1 cellular context compared by ENCODE assay signal in genomic region chr1:206575165-206575893, GRCh38.
TF ChIP-seq lines count a peak whose summit lies in the region.

No MANE protein-coding gene starts in this region.

TF ChIP-seq in K562, 482 proteins besides CTCF, POLR2A, EP300 and RAD21 (continued from another document and continues in another):
- TF ChIP-seq MAX (CRISPR knock-in tag; IDR thresholded peaks at IDR 0.05) (peak; percentile 66), ZNF41 (CRISPR knock-in tag; conservative IDR thresholded peaks at IDR 0.05) (peak; percentile 51; the same call in 1 of the 2 replicates), TCF7L2 (IDR thresholded peaks at IDR 0.05; ENCODE audit: low read depth, low read length) (no peak), ZNF384 (IDR thresholded peaks at IDR 0.05; ENCODE audit: low read depth, low read length) (0 out of 2 replicates have a peak, but pooled peaks have one; percentile 23), DLX4 (CRISPR knock-in tag; IDR thresholded peaks at IDR 0.05) (no peak), ZNF134 (CRISPR knock-in tag; conservative IDR thresholded peaks at IDR 0.05) (no peak; the same call in 1 of the 2 replicates), ZNF277 (CRISPR knock-in tag; IDR thresholded peaks at IDR 0.05; ENCODE audit: borderline replicate concordance) (no peak), IRF1 (CRISPR knock-in tag; IDR thresholded peaks at IDR 0.05; ENCODE audit: borderline replicate concordance) (no peak), MNT (conservative IDR thresholded peaks at IDR 0.05) (peak in 1 of 2 experiments; percentile 71; a peak in 2 of 4 replicates), ATF1 (CRISPR knock-in tag; IDR thresholded peaks at IDR 0.05) (no peak), ATF1 (tag; IDR thresholded peaks at IDR 0.05) (peak; percentile 53), ELK1 (CRISPR knock-in tag; IDR thresholded peaks at IDR 0.05) (no peak), CBX1 (IDR thresholded peaks at IDR 0.05; ENCODE audit: low read depth) (no peak), PHB (CRISPR knock-in tag; IDR thresholded peaks at IDR 0.05) (no peak), ZNF695 (CRISPR knock-in tag; IDR thresholded peaks at IDR 0.05) (0 out of 2 replicates have a peak, but pooled peaks have one; percentile 34), KAT8 (IDR thresholded peaks at IDR 0.05; ENCODE audit: low read depth) (no peak), TBL1XR1 (IDR thresholded peaks at IDR 0.05; ENCODE audit: low read length in 2 of 2) (no peak; a peak in 1 of 4 replicates), ZNF316 (IDR thresholded peaks at IDR 0.05) (peak; percentile 32; the same call in 1 of the 2 replicates), MLLT1 (IDR thresholded peaks at IDR 0.05) (0 out of 4 replicates have a peak, but pooled peaks of 1 of the 2 experiments have one; percentile 41), ASH1L (IDR thresholded peaks at IDR 0.05; ENCODE audit: borderline replicate concordance, low read depth, partially characterized antibody) (peak; percentile 48), ZNF165 (CRISPR knock-in tag; IDR thresholded peaks at IDR 0.05; ENCODE audit: borderline replicate concordance) (0 out of 2 replicates have a peak, but pooled peaks have one; percentile 46), BRD9 (IDR thresholded peaks at IDR 0.05; ENCODE audit: low read depth, partially characterized antibody) (peak; percentile 72), FOXA1 (IDR thresholded peaks at IDR 0.05; ENCODE audit: borderline replicate concordance) (no peak), ZNF280A (IDR thresholded peaks at IDR 0.05; ENCODE audit: low read depth, partially characterized antibody) (no peak), TAF1 (IDR thresholded peaks at IDR 0.05; ENCODE audit: control insufficient read depth, extremely low read depth, insufficient read depth, low read length, severe bottlenecking) (no peak), ZBED1 (IDR thresholded peaks at IDR 0.05) (no peak), ETV5 (CRISPR knock-in tag; IDR thresholded peaks at IDR 0.05; ENCODE audit: low read depth) (peak; percentile 82), NR4A1 (CRISPR knock-in tag; IDR thresholded peaks at IDR 0.05) (no peak), NR4A1 (tag; IDR thresholded peaks at IDR 0.05) (peak; percentile 67), ZNF592 (IDR thresholded peaks at IDR 0.05) (peak; percentile 82; the same call in 1 of the 2 replicates), ZNF79 (CRISPR knock-in tag; IDR thresholded peaks at IDR 0.05; ENCODE audit: low read depth) (no peak; the same call in none of the 2 replicates), CEBPG (CRISPR knock-in tag; IDR thresholded peaks at IDR 0.05) (peak; percentile 80; the same call in 1 of the 2 replicates), CEBPG (tag; conservative IDR thresholded peaks at IDR 0.05 in 1 of 2, IDR thresholded peaks at IDR 0.05 in 1 of 2) (no peak), NFYB (IDR thresholded peaks at IDR 0.05; ENCODE audit: extremely low read depth, insufficient read length) (no peak), ZBTB9 (CRISPR knock-in tag; IDR thresholded peaks at IDR 0.05) (peak; percentile 55; the same call in 1 of the 2 replicates), RNF2 (IDR thresholded peaks at IDR 0.05) (peak; percentile 69; the same call in 1 of the 2 replicates), HBP1 (CRISPR knock-in tag; IDR thresholded peaks at IDR 0.05) (no peak), NEUROD1 (IDR thresholded peaks at IDR 0.05; ENCODE audit: borderline replicate concordance, low read depth, low read length, partially characterized antibody) (peak; percentile 12), CREM (IDR thresholded peaks at IDR 0.05; ENCODE audit: low read depth) (peak; percentile 74), SRF (CRISPR knock-in tag; IDR thresholded peaks at IDR 0.05) (peak in 1 of 2 experiments; percentile 64; a peak in 1 of 4 replicates), ZEB2 (IDR thresholded peaks at IDR 0.05) (peak; percentile 47; the same call in 1 of the 2 replicates), MAZ (CRISPR knock-in tag; conservative IDR thresholded peaks at IDR 0.05 in 1 of 2, IDR thresholded peaks at IDR 0.05 in 1 of 2) (peak; percentile 54 to 61; a peak in 3 of 4 replicates), CEBPB (tag; IDR thresholded peaks at IDR 0.05) (0 out of 2 replicates have a peak, but pooled peaks have one; percentile 39), TAL1 (IDR thresholded peaks at IDR 0.05) (no peak), SOX6 (IDR thresholded peaks at IDR 0.05) (peak; percentile 84), NCOA4 (IDR thresholded peaks at IDR 0.05; ENCODE audit: partially characterized antibody) (no peak), KAT2B (IDR thresholded peaks at IDR 0.05; ENCODE audit: low read depth, low read length) (no peak), CBFA2T3 (IDR thresholded peaks at IDR 0.05) (peak; percentile 40; the same call in 1 of the 2 replicates), MTA3 (IDR thresholded peaks at IDR 0.05; ENCODE audit: borderline replicate concordance) (peak; percentile 70; the same call in 1 of the 2 replicates), FOXK1 (CRISPR knock-in tag; IDR thresholded peaks at IDR 0.05; ENCODE audit: borderline replicate concordance) (no peak), HDGF (IDR thresholded peaks at IDR 0.05) (no peak), TBP (optimal IDR thresholded peaks at IDR 0.05; ENCODE audit: low read depth, low read length) (peak; percentile 61), RCOR1 (IDR thresholded peaks at IDR 0.05; ENCODE audit: borderline replicate concordance in 1 of 2, low read depth in 2 of 2, low read length in 2 of 2) (peak in 1 of 2 experiments; percentile 34; a peak in 2 of 4 replicates), KLF10 (CRISPR knock-in tag; IDR thresholded peaks at IDR 0.05) (no peak), L3MBTL2 (IDR thresholded peaks at IDR 0.05) (peak; percentile 72)
